2 cellular contexts compared by ENCODE assay signal in the genomic region with DNA sequence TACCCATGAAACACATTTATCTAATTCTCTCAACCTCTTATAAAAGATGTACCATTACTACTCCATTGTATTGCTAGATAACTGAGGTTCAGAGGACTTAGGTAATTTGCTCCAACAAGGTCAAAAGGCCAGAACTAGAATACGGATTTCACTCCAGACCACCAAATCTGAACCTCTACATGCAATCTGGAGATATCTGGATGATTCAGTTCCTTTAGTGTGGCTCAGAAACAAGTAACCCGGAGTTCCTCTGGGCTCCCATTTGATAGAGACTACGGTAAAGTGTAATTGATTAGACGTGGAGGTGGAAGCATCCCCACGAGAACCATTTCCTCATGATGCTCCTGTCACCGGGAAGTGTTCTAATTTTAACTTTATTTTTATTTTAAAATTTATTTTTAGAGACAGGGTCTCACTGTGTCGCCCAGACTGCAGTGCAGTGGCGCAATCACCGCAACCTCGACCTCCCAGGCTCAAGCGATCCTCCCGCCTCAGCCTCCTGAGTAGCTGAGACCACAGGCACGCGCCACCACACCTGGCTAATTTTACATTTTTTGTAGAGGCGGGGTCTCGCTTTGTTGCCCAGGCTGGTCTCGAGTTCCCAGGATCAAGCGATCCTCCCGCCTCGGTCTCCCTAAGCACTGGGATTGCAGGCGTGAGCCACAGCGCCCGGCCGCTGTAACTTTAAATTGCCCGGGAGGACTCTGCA.
TF ChIP-seq lines count a peak whose summit lies in the region.

No MANE protein-coding gene starts in this region.

TF ChIP-seq in HepG2, 621 proteins besides CTCF, POLR2A, EP300 and RAD21 (continued from another document and continues in another):
- TF ChIP-seq ZNF766 (CRISPR knock-in tag; IDR thresholded peaks at IDR 0.05; ENCODE audit: borderline replicate concordance) (no peak), ZNF460 (CRISPR knock-in tag; IDR thresholded peaks at IDR 0.05; ENCODE audit: borderline replicate concordance) (peak; percentile 27; the same call in 1 of the 2 replicates), ZBTB1 (CRISPR knock-in tag; IDR thresholded peaks at IDR 0.05; ENCODE audit: borderline replicate concordance) (no peak), NFKBIZ (CRISPR knock-in tag; IDR thresholded peaks at IDR 0.05) (no peak), NCOA1 (CRISPR knock-in tag; IDR thresholded peaks at IDR 0.05) (peak; percentile 61; the same call in 1 of the 2 replicates), FOXC1 (CRISPR knock-in tag; IDR thresholded peaks at IDR 0.05; ENCODE audit: borderline replicate concordance) (0 out of 2 replicates have a peak, but pooled peaks have one; percentile 8), ZNF207 (IDR thresholded peaks at IDR 0.05; ENCODE audit: borderline replicate concordance) (no peak), ZSCAN12 (CRISPR knock-in tag; IDR thresholded peaks at IDR 0.05) (no peak), KLF16 (CRISPR knock-in tag; IDR thresholded peaks at IDR 0.05) (no peak; a peak in 1 of 4 replicates), ZNF792 (CRISPR knock-in tag; IDR thresholded peaks at IDR 0.05) (no peak), KLF11 (CRISPR knock-in tag; IDR thresholded peaks at IDR 0.05) (no peak), ZNF567 (CRISPR knock-in tag; IDR thresholded peaks at IDR 0.05; ENCODE audit: borderline replicate concordance) (no peak), CBX5 (CRISPR knock-in tag; IDR thresholded peaks at IDR 0.05; ENCODE audit: borderline replicate concordance) (no peak), PHF21A (CRISPR knock-in tag; IDR thresholded peaks at IDR 0.05) (no peak)
- TF ChIP-seq, protein P1, sequence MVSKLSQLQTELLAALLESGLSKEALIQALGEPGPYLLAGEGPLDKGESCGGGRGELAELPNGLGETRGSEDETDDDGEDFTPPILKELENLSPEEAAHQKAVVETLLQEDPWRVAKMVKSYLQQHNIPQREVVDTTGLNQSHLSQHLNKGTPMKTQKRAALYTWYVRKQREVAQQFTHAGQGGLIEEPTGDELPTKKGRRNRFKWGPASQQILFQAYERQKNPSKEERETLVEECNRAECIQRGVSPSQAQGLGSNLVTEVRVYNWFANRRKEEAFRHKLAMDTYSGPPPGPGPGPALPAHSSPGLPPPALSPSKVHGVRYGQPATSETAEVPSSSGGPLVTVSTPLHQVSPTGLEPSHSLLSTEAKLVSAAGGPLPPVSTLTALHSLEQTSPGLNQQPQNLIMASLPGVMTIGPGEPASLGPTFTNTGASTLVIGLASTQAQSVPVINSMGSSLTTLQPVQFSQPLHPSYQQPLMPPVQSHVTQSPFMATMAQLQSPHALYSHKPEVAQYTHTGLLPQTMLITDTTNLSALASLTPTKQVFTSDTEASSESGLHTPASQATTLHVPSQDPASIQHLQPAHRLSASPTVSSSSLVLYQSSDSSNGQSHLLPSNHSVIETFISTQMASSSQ (IDR thresholded peaks at IDR 0.05; ENCODE audit: low read depth), result no peak
- TF ChIP-seq, protein P1 (CRISPR knock-in tag; IDR thresholded peaks at IDR 0.05; ENCODE audit: borderline replicate concordance), result no peak
- TF ChIP-seq, protein P2, sequence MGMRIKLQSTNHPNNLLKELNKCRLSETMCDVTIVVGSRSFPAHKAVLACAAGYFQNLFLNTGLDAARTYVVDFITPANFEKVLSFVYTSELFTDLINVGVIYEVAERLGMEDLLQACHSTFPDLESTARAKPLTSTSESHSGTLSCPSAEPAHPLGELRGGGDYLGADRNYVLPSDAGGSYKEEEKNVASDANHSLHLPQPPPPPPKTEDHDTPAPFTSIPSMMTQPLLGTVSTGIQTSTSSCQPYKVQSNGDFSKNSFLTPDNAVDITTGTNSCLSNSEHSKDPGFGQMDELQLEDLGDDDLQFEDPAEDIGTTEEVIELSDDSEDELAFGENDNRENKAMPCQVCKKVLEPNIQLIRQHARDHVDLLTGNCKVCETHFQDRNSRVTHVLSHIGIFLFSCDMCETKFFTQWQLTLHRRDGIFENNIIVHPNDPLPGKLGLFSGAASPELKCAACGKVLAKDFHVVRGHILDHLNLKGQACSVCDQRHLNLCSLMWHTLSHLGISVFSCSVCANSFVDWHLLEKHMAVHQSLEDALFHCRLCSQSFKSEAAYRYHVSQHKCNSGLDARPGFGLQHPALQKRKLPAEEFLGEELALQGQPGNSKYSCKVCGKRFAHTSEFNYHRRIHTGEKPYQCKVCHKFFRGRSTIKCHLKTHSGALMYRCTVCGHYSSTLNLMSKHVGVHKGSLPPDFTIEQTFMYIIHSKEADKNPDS (CRISPR knock-in tag; IDR thresholded peaks at IDR 0.05), result 0 out of 2 replicates have a peak, but pooled peaks have one; percentile 50
- TF ChIP-seq, protein P3, sequence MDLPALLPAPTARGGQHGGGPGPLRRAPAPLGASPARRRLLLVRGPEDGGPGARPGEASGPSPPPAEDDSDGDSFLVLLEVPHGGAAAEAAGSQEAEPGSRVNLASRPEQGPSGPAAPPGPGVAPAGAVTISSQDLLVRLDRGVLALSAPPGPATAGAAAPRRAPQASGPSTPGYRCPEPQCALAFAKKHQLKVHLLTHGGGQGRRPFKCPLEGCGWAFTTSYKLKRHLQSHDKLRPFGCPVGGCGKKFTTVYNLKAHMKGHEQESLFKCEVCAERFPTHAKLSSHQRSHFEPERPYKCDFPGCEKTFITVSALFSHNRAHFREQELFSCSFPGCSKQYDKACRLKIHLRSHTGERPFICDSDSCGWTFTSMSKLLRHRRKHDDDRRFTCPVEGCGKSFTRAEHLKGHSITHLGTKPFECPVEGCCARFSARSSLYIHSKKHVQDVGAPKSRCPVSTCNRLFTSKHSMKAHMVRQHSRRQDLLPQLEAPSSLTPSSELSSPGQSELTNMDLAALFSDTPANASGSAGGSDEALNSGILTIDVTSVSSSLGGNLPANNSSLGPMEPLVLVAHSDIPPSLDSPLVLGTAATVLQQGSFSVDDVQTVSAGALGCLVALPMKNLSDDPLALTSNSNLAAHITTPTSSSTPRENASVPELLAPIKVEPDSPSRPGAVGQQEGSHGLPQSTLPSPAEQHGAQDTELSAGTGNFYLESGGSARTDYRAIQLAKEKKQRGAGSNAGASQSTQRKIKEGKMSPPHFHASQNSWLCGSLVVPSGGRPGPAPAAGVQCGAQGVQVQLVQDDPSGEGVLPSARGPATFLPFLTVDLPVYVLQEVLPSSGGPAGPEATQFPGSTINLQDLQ (CRISPR knock-in tag; IDR thresholded peaks at IDR 0.05), result no peak
- TF ChIP-seq, protein P4, sequence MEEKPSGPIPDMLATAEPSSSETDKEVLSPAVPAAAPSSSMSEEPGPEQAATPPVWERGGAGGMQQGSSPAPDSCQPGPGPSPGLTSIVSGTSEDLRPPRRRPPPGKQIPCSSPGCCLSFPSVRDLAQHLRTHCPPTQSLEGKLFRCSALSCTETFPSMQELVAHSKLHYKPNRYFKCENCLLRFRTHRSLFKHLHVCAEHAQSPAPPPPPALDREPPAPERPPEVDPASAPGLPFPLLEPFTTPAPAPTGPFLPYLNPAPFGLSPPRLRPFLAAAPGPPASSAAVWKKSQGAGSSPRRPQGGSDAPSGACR (CRISPR knock-in tag; IDR thresholded peaks at IDR 0.05), result peak; percentile 67; the same call in 1 of the 2 replicates

TF ChIP-seq in GM12891, 5 proteins besides CTCF, POLR2A, EP300 and RAD21 (continued from another document):
- TF ChIP-seq POU2F2 (IDR thresholded peaks at IDR 0.05; ENCODE audit: low read depth, low read length) (no peak), POLR2AphosphoS5 (IDR thresholded peaks at IDR 0.05; ENCODE audit: low read depth, low read length) (no peak), PAX5 (IDR thresholded peaks at IDR 0.05; ENCODE audit: insufficient read depth, low read length, severe bottlenecking) (no peak)
